ENCODE assay signal across 18 cellular contexts in the genomic region with DNA sequence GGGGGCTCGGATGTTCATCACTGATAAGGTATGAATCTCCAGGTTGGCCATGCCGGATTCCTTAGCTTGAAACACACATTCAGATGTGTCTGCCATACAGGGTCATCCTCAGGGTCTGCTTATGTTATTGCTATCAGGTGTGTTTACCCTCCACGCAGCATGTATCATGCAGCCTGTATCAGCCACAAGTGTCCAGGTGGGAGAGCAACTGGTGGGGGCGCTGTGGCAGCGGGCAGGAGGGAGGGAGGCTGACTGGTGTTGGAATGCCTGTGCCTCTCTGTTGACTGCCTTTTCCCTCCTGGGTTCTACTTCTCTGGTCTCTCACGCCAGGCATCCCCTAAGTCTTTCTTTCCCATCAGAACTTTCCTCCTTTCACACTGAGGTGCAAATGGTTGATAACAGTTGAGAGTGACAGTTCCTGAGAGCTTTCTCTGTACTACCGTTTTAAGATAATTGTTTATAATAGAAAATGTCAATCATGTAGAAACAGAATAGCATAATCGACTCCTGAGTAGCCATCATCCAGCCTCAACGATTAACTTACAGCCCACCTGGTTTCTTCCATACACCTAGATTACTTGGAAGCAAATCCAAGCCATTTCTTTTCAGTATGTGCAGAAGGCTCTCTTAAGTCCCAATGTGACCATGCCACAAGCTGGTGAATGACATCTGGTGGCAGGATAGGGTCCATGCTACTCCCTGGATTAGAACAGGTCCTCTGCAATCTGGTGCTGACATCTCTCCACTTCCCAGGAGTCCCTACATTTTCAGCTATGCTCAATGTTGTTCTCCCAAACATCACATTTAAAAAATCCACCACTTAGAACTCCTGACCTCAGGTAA.
A peak's percentile ranks its signal among the peaks of the same experiment; 100 is the strongest.
DNase-seq lines count a peak whose midpoint lies in the region; TF ChIP-seq lines count a peak whose summit lies in the region.
"Had no signal": no experiment of that assay in that cellular context is flagged by ENCODE, and none has a peak within 500 bp of the region (broad histone marks: within the 10 kb centered on the region; RNA-seq: fewer than 3 reads in every experiment).

No MANE protein-coding gene starts in this region.

- no peaks in the 10 kb centered on the region for H4K20me1 ChIP-seq in neural cell (ENCODE audit: insufficient read depth)
- H4K20me1 ChIP-seq: BLaER1 treated with 17β-estradiol and CSF1 and Interleukin-3, amounts not matched to agents 10 nM and 100 nM had no signal

- TF ChIP-seq CTCF in NB4 (IDR thresholded peaks at IDR 0.05; ENCODE audit: low read depth, low read length) (peak; percentile 28), dorsolateral prefrontal cortex (IDR thresholded peaks at IDR 0.05 in 54 of 56, conservative IDR thresholded peaks at IDR 0.05 in 2 of 56; ENCODE audit: low read depth in 1 of 56, partially characterized antibody in 56 of 56) (peak in 3 of 56 donors; percentile 10 to 16 (median 16)), neural cell (IDR thresholded peaks at IDR 0.05; ENCODE audit: poor library complexity, severe bottlenecking) (no peak), RWPE1 (conservative IDR thresholded peaks at IDR 0.05; ENCODE audit: low read depth) (no peak)

- H3K9me2 ChIP-seq in neural cell (ENCODE audit: insufficient read depth, low read length): no peaks in the 10 kb centered on the region

- TF ChIP-seq EP300 in neural cell (conservative IDR thresholded peaks at IDR 0.05; ENCODE audit: poor library complexity, severe bottlenecking): peak; percentile 93

- peaks cover 3% of the 10 kb centered on the region; the same call in 1 of the 2 replicates for H3K4me1 ChIP-seq in HAP-1
- H3K4me1 ChIP-seq: Peyer's patch had no signal

- no peak overlapping the region for H2AFZ ChIP-seq in neural cell (ENCODE audit: low read depth, low read length)

- no peaks in the 10 kb centered on the region for H3K9me3 ChIP-seq in neural cell (ENCODE audit: low read length)
- no peaks in the 10 kb centered on the region for H3K9me3 ChIP-seq in HAP-1
- H3K9me3 ChIP-seq: Peyer's patch had no signal

- TF ChIP-seq POLR2A in NB4 (IDR thresholded peaks at IDR 0.05; ENCODE audit: extremely low read depth, insufficient read length): no peak

- TF ChIP-seq RAD21 in neural cell (conservative IDR thresholded peaks at IDR 0.05): peak; percentile 16

- H3K27me3 ChIP-seq in dorsolateral prefrontal cortex (no peaks in the 10 kb centered on the region), neural cell (ENCODE audit: insufficient read depth, low read depth, low read length) (no peaks in the 10 kb centered on the region), HAP-1 (ENCODE audit: low read depth) (peaks cover 56% of the 10 kb centered on the region)
- H3K27me3 ChIP-seq: BLaER1 treated with 17β-estradiol and CSF1 and Interleukin-3, amounts not matched to agents 10 nM and 100 nM; Peyer's patch had no signal

- H3K4me2 ChIP-seq in neural cell (ENCODE audit: low read length): no peak overlapping the region
- H3K4me2 ChIP-seq: BLaER1 treated with 17β-estradiol and CSF1 and Interleukin-3, amounts not matched to agents 10 nM and 100 nM had no signal

- POLR2A ChIA-PET in RWPE1 (lab: Yijun Ruan, JAX; ENCODE audit: low non-redundant PET): no interaction called here

- H3F3A ChIP-seq in neural cell (ENCODE audit: insufficient read depth, low read length, poor library complexity, severe bottlenecking): no peaks in the 10 kb centered on the region

- H3K79me2 ChIP-seq in neural cell (replicated peaks; ENCODE audit: insufficient read depth, low read length): no peaks in the 10 kb centered on the region

- H3K27ac ChIP-seq in dorsolateral prefrontal cortex (peak overlapping the region in 51 of 59 donors; percentile 6 to 100 (median 94)), neural cell (ENCODE audit: low read length) (peak overlapping the region; percentile 55), RWPE1 (no peak overlapping the region)
- H3K27ac ChIP-seq: 22Rv1; BLaER1 treated with 17β-estradiol and CSF1 and Interleukin-3, amounts not matched to agents 10 nM and 100 nM; Peyer's patch had no signal

- peak; percentile 9 for DNase-seq in DMS 273 (lab: John Stamatoyannopoulos, UW; ENCODE audit: unreplicated experiment)
- DNase-seq in DMS 273 treated with DMSO at 0.1 percent for 48 hours (lab: John Stamatoyannopoulos, UW): no peak
- no peak for DNase-seq in NB4 (ENCODE audit: low read depth)
- DNase-seq in dorsolateral prefrontal cortex: no peak
- DNase-seq in T-helper 9 cell: no peak
- no peak for DNase-seq in RWPE1 (ENCODE audit: low spot score)
- no peak for DNase-seq in HAP-1 (ENCODE audit: low spot score in 2 of 2)
- DNase-seq: DMS53, GOT3, Kasumi-1, NCI-H1417 treated with DMSO at 0.1 percent for 48 hours, NCI-H2081, NCI-H226, Peyer's patch, SHP77 had no signal

- in situ Hi-C loops in HAP-1 (cut with MboI; ENCODE audit: low sequenced_read_pairs): no loop called here

- intact Hi-C loops in dorsolateral prefrontal cortex (cut with DNase I): loop anchor here in 1 of 2 donors (10.0 kb wide), 1 partner anchor 49 kb away; no protein-coding TSS in a partner anchor

- H3K36me3 ChIP-seq in neural cell (ENCODE audit: insufficient read depth, low read length): no peaks in the 10 kb centered on the region
- H3K36me3 ChIP-seq in HAP-1 (replicated peaks): no peaks in the 10 kb centered on the region
- H3K36me3 ChIP-seq: BLaER1 treated with 17β-estradiol and CSF1 and Interleukin-3, amounts not matched to agents 10 nM and 100 nM; Peyer's patch had no signal

- CTCF ChIA-PET in RWPE1 (lab: Yijun Ruan, JAX): interaction anchor here (0.5 to 0.6 kb wide), 3 partner anchors 22 to 862 kb away, joined by 3 to 4 read pairs (median 4); no protein-coding TSS in a partner anchor

- no peak overlapping the region for H3K9ac ChIP-seq in neural cell (ENCODE audit: low read length)
- H3K9ac ChIP-seq: BLaER1 treated with 17β-estradiol and CSF1 and Interleukin-3, amounts not matched to agents 10 nM and 100 nM had no signal

- H3K4me3 ChIP-seq in NB4 (ENCODE audit: low read depth, low read length) (no peak overlapping the region), dorsolateral prefrontal cortex (no peak overlapping the region), neural cell (ENCODE audit: low read length) (peak overlapping the region; percentile 29), HAP-1 (no peak overlapping the region)
- H3K4me3 ChIP-seq: BLaER1 treated with 17β-estradiol and CSF1 and Interleukin-3, amounts not matched to agents 10 nM and 100 nM; Peyer's patch had no signal

TF ChIP-seq in neural cell, 6 proteins besides CTCF, POLR2A, EP300 and RAD21:
- peak; percentile 35 for TF ChIP-seq SMC3 (conservative IDR thresholded peaks at IDR 0.05; ENCODE audit: poor library complexity)
- TF ChIP-seq, protein P1, sequence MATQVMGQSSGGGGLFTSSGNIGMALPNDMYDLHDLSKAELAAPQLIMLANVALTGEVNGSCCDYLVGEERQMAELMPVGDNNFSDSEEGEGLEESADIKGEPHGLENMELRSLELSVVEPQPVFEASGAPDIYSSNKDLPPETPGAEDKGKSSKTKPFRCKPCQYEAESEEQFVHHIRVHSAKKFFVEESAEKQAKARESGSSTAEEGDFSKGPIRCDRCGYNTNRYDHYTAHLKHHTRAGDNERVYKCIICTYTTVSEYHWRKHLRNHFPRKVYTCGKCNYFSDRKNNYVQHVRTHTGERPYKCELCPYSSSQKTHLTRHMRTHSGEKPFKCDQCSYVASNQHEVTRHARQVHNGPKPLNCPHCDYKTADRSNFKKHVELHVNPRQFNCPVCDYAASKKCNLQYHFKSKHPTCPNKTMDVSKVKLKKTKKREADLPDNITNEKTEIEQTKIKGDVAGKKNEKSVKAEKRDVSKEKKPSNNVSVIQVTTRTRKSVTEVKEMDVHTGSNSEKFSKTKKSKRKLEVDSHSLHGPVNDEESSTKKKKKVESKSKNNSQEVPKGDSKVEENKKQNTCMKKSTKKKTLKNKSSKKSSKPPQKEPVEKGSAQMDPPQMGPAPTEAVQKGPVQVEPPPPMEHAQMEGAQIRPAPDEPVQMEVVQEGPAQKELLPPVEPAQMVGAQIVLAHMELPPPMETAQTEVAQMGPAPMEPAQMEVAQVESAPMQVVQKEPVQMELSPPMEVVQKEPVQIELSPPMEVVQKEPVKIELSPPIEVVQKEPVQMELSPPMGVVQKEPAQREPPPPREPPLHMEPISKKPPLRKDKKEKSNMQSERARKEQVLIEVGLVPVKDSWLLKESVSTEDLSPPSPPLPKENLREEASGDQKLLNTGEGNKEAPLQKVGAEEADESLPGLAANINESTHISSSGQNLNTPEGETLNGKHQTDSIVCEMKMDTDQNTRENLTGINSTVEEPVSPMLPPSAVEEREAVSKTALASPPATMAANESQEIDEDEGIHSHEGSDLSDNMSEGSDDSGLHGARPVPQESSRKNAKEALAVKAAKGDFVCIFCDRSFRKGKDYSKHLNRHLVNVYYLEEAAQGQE (IDR thresholded peaks at IDR 0.05; ENCODE audit: borderline replicate concordance): peak; percentile 52
- peak; percentile 71 for TF ChIP-seq POLR2AphosphoS5 (IDR thresholded peaks at IDR 0.05)
- no peak for TF ChIP-seq MXI1 (conservative IDR thresholded peaks at IDR 0.05; ENCODE audit: poor library complexity, severe bottlenecking)
